In the genomic region with DNA sequence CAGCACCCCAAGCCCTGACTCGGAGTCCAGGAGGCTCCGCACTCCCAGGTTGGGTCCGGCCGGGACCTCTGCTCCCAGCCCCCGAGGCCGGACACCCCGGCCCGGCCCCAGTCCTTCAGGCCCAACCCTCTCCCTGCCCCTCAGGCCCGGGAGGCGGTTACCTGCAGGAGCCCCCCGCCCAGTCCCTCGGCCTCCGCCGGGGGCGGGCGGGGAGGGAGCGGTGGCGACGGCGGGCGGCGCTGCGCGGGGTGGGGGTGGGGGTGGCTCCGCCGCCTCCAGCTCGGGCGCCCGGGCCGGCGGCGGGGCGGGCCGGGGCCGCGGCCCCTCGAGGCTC, we compare ENCODE assay signal across 8 cellular contexts. TPM values are rescaled to one million over a fixed set of nuclear protein-coding genes. Genes with fewer than 3 reads are reported as not detected.
A peak's percentile ranks its signal among the peaks of the same experiment; 100 is the strongest.
DNase-seq lines count a peak whose midpoint lies in the region; ATAC-seq, FAIRE-seq and TF ChIP-seq lines count a peak whose summit lies in the region.

No MANE protein-coding gene starts in this region.

- peaks cover 48% of the 10 kb centered on the region for H3K79me2 ChIP-seq in GM12878 (ENCODE audit: control insufficient read depth, insufficient read depth, low read length)

- in situ Hi-C loops in HAP-1 (cut with MboI; ENCODE audit: low sequenced_read_pairs): no loop called here
- in situ Hi-C loops in GM12878 (cut with MboI): no loop called here

- no peak for TF ChIP-seq CTCF in GM12878 (IDR thresholded peaks at IDR 0.05 in 2 of 3, conservative IDR thresholded peaks at IDR 0.05 in 1 of 3; ENCODE audit: control insufficient read depth in 2 of 3, extremely low read depth in 1 of 3, insufficient read depth in 1 of 3, low read depth in 3 of 3, low read length in 3 of 3)

- no peak for FAIRE-seq in GM12878 (lab: Jason Lieb, UNC)

- ATAC-seq in GM18505 (IDR thresholded peaks at IDR 0.05; ENCODE audit: unreplicated experiment): peak; percentile 38
- peak; percentile 58 for ATAC-seq in GM12878
- ATAC-seq in stimulated activated naive CD8-positive, alpha-beta T cell treated with anti-CD3 and anti-CD28 coated beads, Interleukin-15, Interleukin-2, amounts not matched to agents 100 U/mL and 50 U/mL, for 24 hours: peak; percentile 53
- no peak for ATAC-seq in HG03039 (IDR thresholded peaks at IDR 0.05; ENCODE audit: unreplicated experiment)

- H3K4me3 ChIP-seq in HAP-1 (peak overlapping the region; percentile 91), GM12878 (peak overlapping the region; percentile 97)

- no peaks in the 10 kb centered on the region; the same call in 1 of the 2 replicates for H3K36me3 ChIP-seq in HAP-1 (replicated peaks)
- H3K36me3 ChIP-seq in GM12878 (ENCODE audit: control insufficient read depth in 2 of 2, insufficient read depth in 2 of 2, low read length in 1 of 2): 0 out of 4 replicates have a peak, but pooled peaks cover 0 to 2% of the 10 kb centered on the region in 2 experiments

- H3K4me1 ChIP-seq in HAP-1 (peaks cover 10% of the 10 kb centered on the region), GM12878 (ENCODE audit: control insufficient read depth, insufficient read depth, low read length) (peaks cover 8% of the 10 kb centered on the region; the same call in 1 of the 2 replicates)

- H2AFZ ChIP-seq in GM12878 (ENCODE audit: control insufficient read depth, low read depth, low read length): peak overlapping the region; percentile 13

- intact Hi-C loops in GM12878 (cut with micrococcal nuclease; ENCODE audit: unreplicated experiment): no loop called here

- 5% methylated on average over 16 of the region's 37 CpGs for WGBS in GM12878 (ENCODE audit: insufficient coverage, insufficient replicate concordance, low lambda C conversion rate, missing lambda C conversion rate)

- DNase-seq in HAP-1 (ENCODE audit: low spot score in 2 of 2) (peak in 1 of 2 experiments; percentile 54), NCI-H146 treated with DMSO at 0.1 percent for 48 hours (lab: John Stamatoyannopoulos, UW; ENCODE audit: unreplicated experiment) (peak; percentile 12), GM12878 (ENCODE audit: low read depth, low spot score) (no peak)
- peak; percentile 37 for DNase-seq in stimulated activated naive CD8-positive, alpha-beta T cell treated with anti-CD3 and anti-CD28 coated beads, Interleukin-15, Interleukin-2, amounts not matched to agents 100 U/mL and 50 U/mL, for 24 hours
- no peak for DNase-seq in effector CD8-positive, alpha-beta T cell (lab: John Stamatoyannopoulos, UW)

- peak overlapping the region; percentile 86; the same call in 1 of the 2 replicates for H3K4me2 ChIP-seq in GM12878 (ENCODE audit: control insufficient read depth, insufficient read depth)

- CTCF ChIA-PET in GM12878 (lab: Yijun Ruan, JAX): no interaction called here

- no peak for TF ChIP-seq RAD21 in GM12878 (IDR thresholded peaks at IDR 0.05; ENCODE audit: insufficient read depth, low read depth, low read length)

- no peaks in the 10 kb centered on the region; the same call in 1 of the 2 replicates for H4K20me1 ChIP-seq in GM12878 (ENCODE audit: control insufficient read depth, insufficient read depth)

- H3K9ac ChIP-seq in GM12878 (ENCODE audit: control insufficient read depth, insufficient read depth, low read length): peak overlapping the region; percentile 92

- H3K27ac ChIP-seq in GM12878 (ENCODE audit: control insufficient read depth, insufficient read depth) (peak overlapping the region; percentile 81), layer of hippocampus (ENCODE audit: low read depth, low read length) (peak overlapping the region; percentile 52)

- POLR2A ChIA-PET in GM12878 (lab: Charles Lee): no interaction called here

- RAD21 ChIA-PET in GM12878 (lab: Charles Lee; ENCODE audit: unreplicated experiment): no interaction called here

- BruUV-seq in GM12878 (replicated peaks; lab: Mats Ljungman, UMichigan): no TSS peak

- SMC1A ChIA-PET in GM12878 (lab: Charles Lee; ENCODE audit: uncharacterized antibody, unreplicated experiment): no interaction called here

- TF ChIP-seq POLR2A in GM18505 (IDR thresholded peaks at IDR 0.05; ENCODE audit: borderline replicate concordance, extremely low read depth, insufficient read depth, insufficient read length) (no peak), GM12878 (IDR thresholded peaks at IDR 0.05; ENCODE audit: low read depth, low read length) (peak; percentile 36; the same call in 1 of the 2 replicates)

- H3K27me3 ChIP-seq in HAP-1 (ENCODE audit: low read depth) (no peaks in the 10 kb centered on the region), GM12878 (replicated peaks in 1 of 2; ENCODE audit: control insufficient read depth in 2 of 2, insufficient read depth in 2 of 2, low read length in 1 of 2) (no peaks in the 10 kb centered on the region), layer of hippocampus (ENCODE audit: control insufficient read depth, insufficient read depth, low read length) (no peaks in the 10 kb centered on the region)

- no peak for TF ChIP-seq EP300 in GM12878 (IDR thresholded peaks at IDR 0.05; ENCODE audit: borderline replicate concordance in 1 of 2, control insufficient read depth in 1 of 2, low read depth in 2 of 2, low read length in 2 of 2)

- H3K9me3 ChIP-seq in HAP-1: no peaks in the 10 kb centered on the region
- H3K9me3 ChIP-seq in GM12878 (replicated peaks; ENCODE audit: control insufficient read depth, insufficient read depth, low read length): no peaks in the 10 kb centered on the region

TF ChIP-seq in GM12878, 131 proteins besides CTCF, POLR2A, EP300 and RAD21:
- TF ChIP-seq EGR1 (IDR thresholded peaks at IDR 0.05; ENCODE audit: borderline replicate concordance in 1 of 2, low read depth in 2 of 2, low read length in 2 of 2) (peak in 1 of 2 experiments; percentile 33; a peak in 1 of 3 replicates), CREB1 (IDR thresholded peaks at IDR 0.05; ENCODE audit: low read depth) (no peak)
- TF ChIP-seq, protein P1, sequence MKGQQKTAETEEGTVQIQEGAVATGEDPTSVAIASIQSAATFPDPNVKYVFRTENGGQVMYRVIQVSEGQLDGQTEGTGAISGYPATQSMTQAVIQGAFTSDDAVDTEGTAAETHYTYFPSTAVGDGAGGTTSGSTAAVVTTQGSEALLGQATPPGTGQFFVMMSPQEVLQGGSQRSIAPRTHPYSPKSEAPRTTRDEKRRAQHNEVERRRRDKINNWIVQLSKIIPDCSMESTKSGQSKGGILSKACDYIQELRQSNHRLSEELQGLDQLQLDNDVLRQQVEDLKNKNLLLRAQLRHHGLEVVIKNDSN (IDR thresholded peaks at IDR 0.05; ENCODE audit: borderline replicate concordance, extremely low read length, insufficient read depth, low read depth, low read length): peak; percentile 4

RNA-seq across cellular contexts. Expression of a gene that starts 0.3 kb away (rescaled TPM):
- total RNA-seq in GM12878 (2013; cell fraction: nucleolus; rRNA removed): 92.0 and 98.0 TPM in 2 replicates
- total RNA-seq in GM12878 (2014; rRNA removed): 28.4 TPM in 2 replicates
- total RNA-seq in GM12878 (2014; rRNA removed; fragmentation: Illumina TruSeq; extraction: Trizol): 26.4 and 26.9 TPM in 2 replicates
- 52.9 and 56.9 TPM in 2 replicates for total RNA-seq in GM12878 (2021)
- polyA plus RNA-seq in GM12878 (2011; ENCODE audit: low read depth): 8.2 TPM
- 16.7 and 23.9 TPM in 2 replicates for polyA plus RNA-seq in GM12878 (2011; rRNA removed)
- 24.2 and 25.6 TPM in 2 replicates for polyA plus RNA-seq in GM12878 (2011; cell fraction: cytosol; rRNA removed)
- 21.6 and 21.7 TPM in 2 replicates for polyA plus RNA-seq in GM12878 (2011; cell fraction: nucleus; rRNA removed)
- 14.0 and 15.1 TPM in 2 replicates for polyA plus RNA-seq in GM12878 (2012)
- polyA plus RNA-seq in GM12878 (2014; fragmentation: Illumina TruSeq; extraction: Trizol): 21.0 and 23.4 TPM in 2 replicates
- under 1 TPM; 0.69 to 0.89 TPM for polyA plus RNA-seq in GM12878 (2014; fragmentation: Nextera tagmentation; extraction: Ambion mirVana)
- 19.3 and 21.8 TPM in 2 replicates for polyA plus RNA-seq in GM12878 (2014; rRNA removed)
- polyA plus RNA-seq in GM12878 (2016; fragmentation: Nextera tagmentation; extraction: Ambion mirVana): under 1 TPM; 0.64 to 0.80 TPM
- 60.0 and 66.1 TPM in 2 replicates for polyA minus RNA-seq in GM12878 (2011; rRNA and poly(A)+ RNA removed)
- 26.2 and 29.5 TPM in 2 replicates for polyA minus RNA-seq in GM12878 (2011; cell fraction: cytosol; rRNA and poly(A)+ RNA removed)
- polyA minus RNA-seq in GM12878 (2011; cell fraction: nucleus; rRNA and poly(A)+ RNA removed): 24.1 and 33.6 TPM in 2 replicates

Comparison
In these comparisons a context has a peak if more than half of its experiments do, and no peak if none do; other contexts are left out.
1. DNase-seq: peak in NCI-H146 treated with DMSO at 0.1 percent for 48 hours (single experiment) and stimulated activated naive CD8-positive, alpha-beta T cell treated with anti-CD3 and anti-CD28 coated beads, Interleukin-15, Interleukin-2, amounts not matched to agents 100 U/mL and 50 U/mL, for 24 hours (single experiment); none in GM12878 (single experiment) and effector CD8-positive, alpha-beta T cell (single experiment).